7 cellular contexts compared by ENCODE assay signal in the genomic region with DNA sequence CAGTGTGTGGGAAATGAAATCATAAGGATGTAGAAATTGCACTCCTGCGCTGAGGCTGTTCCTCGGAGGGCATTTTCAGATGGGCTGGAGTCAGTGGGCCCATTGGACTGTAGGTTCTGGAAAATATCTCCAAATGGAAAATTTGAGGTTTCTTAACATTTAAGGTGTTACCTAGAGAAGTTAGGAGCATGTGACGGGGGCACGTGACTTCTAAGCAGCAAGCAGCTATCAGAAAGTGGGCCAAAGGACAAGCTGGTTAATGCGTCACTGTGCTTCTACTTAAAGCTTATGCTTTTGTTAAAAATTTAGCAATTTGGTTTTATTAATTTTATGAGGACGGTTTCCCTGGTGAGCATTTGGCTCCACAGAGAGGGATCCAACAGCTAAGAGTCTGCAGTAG.
"Had no signal": no experiment of that assay in that cellular context is flagged by ENCODE, and none has a peak within 500 bp of the region (broad histone marks: within the 10 kb centered on the region; RNA-seq: fewer than 3 reads in every experiment).

No MANE protein-coding gene starts in this region.

- H3K4me1 Mint-ChIP-seq: IgD-negative memory B cell had no signal

- H3K4me3 Mint-ChIP-seq: IgD-negative memory B cell had no signal

- ATAC-seq: HepG2 had no signal

- H3K27ac Mint-ChIP-seq: IgD-negative memory B cell had no signal

- DNase-seq: IMR-90, KBM-7, KG1 had no signal

- H3K27ac ChIP-seq: HL-60 had no signal

- FAIRE-seq: HepG2, HTR-8/SVneo had no signal

- H3K27me3 Mint-ChIP-seq: IgD-negative memory B cell had no signal
